1 cellular context compared by ENCODE assay signal in genomic region chr15:40300367-40300766, GRCh38.
A peak's percentile ranks its signal among the peaks of the same experiment; 100 is the strongest.
TF ChIP-seq lines count a peak whose summit lies in the region.

No MANE protein-coding gene starts in this region.

TF ChIP-seq in K562, 482 proteins besides CTCF, POLR2A, EP300 and RAD21:
- TF ChIP-seq HDAC8 (tag; IDR thresholded peaks at IDR 0.05) (no peak), FOXK2 (conservative IDR thresholded peaks at IDR 0.05 in 1 of 2, IDR thresholded peaks at IDR 0.05 in 1 of 2; ENCODE audit: low read depth in 2 of 2) (no peak), BCOR (IDR thresholded peaks at IDR 0.05) (peak; percentile 39; the same call in 1 of the 2 replicates), ZNF740 (CRISPR knock-in tag; IDR thresholded peaks at IDR 0.05) (no peak), ZNF740 (tag; IDR thresholded peaks at IDR 0.05) (no peak), TCFL5 (CRISPR knock-in tag; conservative IDR thresholded peaks at IDR 0.05) (no peak), CBX3 (IDR thresholded peaks at IDR 0.05; ENCODE audit: borderline replicate concordance in 1 of 2, low read length in 2 of 2) (peak in 1 of 2 experiments; percentile 34; a peak in 1 of 3 replicates), RBM39 (optimal IDR thresholded peaks at IDR 0.05; ENCODE audit: low read depth, low read length) (no peak), ZNF263 (CRISPR knock-in tag; IDR thresholded peaks at IDR 0.05; ENCODE audit: borderline replicate concordance) (no peak), ZNF146 (CRISPR knock-in tag; IDR thresholded peaks at IDR 0.05; ENCODE audit: unreplicated experiment) (peak; percentile 78), GABPB2 (CRISPR knock-in tag; conservative IDR thresholded peaks at IDR 0.05) (no peak), ZNF354B (CRISPR knock-in tag; IDR thresholded peaks at IDR 0.05) (no peak), ELF1 (tag; IDR thresholded peaks at IDR 0.05) (no peak), IFI16 (CRISPR knock-in tag; IDR thresholded peaks at IDR 0.05) (no peak), RBM25 (IDR thresholded peaks at IDR 0.05; ENCODE audit: low read depth, low read length, severe bottlenecking) (peak; percentile 73), OTX1 (CRISPR knock-in tag; IDR thresholded peaks at IDR 0.05) (no peak), ZNF41 (CRISPR knock-in tag; conservative IDR thresholded peaks at IDR 0.05) (no peak), RAD51 (IDR thresholded peaks at IDR 0.05; ENCODE audit: borderline replicate concordance, low read depth) (no peak), ZNF395 (CRISPR knock-in tag; IDR thresholded peaks at IDR 0.05) (no peak), POLR2B (IDR thresholded peaks at IDR 0.05; ENCODE audit: low read depth, partially characterized antibody) (no peak), ZNF253 (CRISPR knock-in tag; conservative IDR thresholded peaks at IDR 0.05) (no peak), TEAD1 (CRISPR knock-in tag; IDR thresholded peaks at IDR 0.05) (no peak), ZHX1 (conservative IDR thresholded peaks at IDR 0.05; ENCODE audit: low read length) (no peak), MYC (IDR thresholded peaks at IDR 0.05; ENCODE audit: low read depth, low read length) (no peak), MYC (CRISPR knock-in tag; IDR thresholded peaks at IDR 0.05; ENCODE audit: borderline replicate concordance, low read depth) (no peak), MBD2 (IDR thresholded peaks at IDR 0.05; ENCODE audit: borderline replicate concordance, low read depth) (no peak), USF1 (CRISPR knock-in tag; IDR thresholded peaks at IDR 0.05) (no peak), ZNF589 (CRISPR knock-in tag; IDR thresholded peaks at IDR 0.05; ENCODE audit: low read depth) (no peak), RNF2 (IDR thresholded peaks at IDR 0.05) (no peak), ZC3H11A (IDR thresholded peaks at IDR 0.05; ENCODE audit: low read depth, low read length) (no peak)
